In genomic region chr13:52459668-52460067, GRCh38 we compare ENCODE assay signal across 18 cellular contexts. TPM values are rescaled to one million over a fixed set of nuclear protein-coding genes. Genes with fewer than 3 reads are reported as not detected.
A peak's percentile ranks its signal among the peaks of the same experiment; 100 is the strongest.
DNase-seq lines count a peak whose midpoint lies in the region; ATAC-seq, FAIRE-seq and TF ChIP-seq lines count a peak whose summit lies in the region.
"Had no signal": no experiment of that assay in that cellular context is flagged by ENCODE, and none has a peak within 500 bp of the region (broad histone marks: within the 10 kb centered on the region; RNA-seq: fewer than 3 reads in every experiment).

No MANE protein-coding gene starts in this region.

- H3K4me3 ChIP-seq in DND-41 (ENCODE audit: low read depth in 1 of 2, low read length in 2 of 2) (peak overlapping the region in 1 of 2 experiments; percentile 31; a peak in 1 of 4 replicates), MG63 (no peak overlapping the region), bronchial epithelial cell (ENCODE audit: low read depth, low read length) (no peak overlapping the region)
- no peak overlapping the region for H3K4me3 ChIP-seq in CD8-positive, alpha-beta T cell (ENCODE audit: low read depth, low read length)
- H3K4me3 ChIP-seq: gastroesophageal sphincter, right lobe of liver had no signal

- ATAC-seq in DND-41 (ENCODE audit: insufficient read depth, low read depth) (no peak), GM21390 (IDR thresholded peaks at IDR 0.05; ENCODE audit: unreplicated experiment) (no peak)
- ATAC-seq in CD8-positive, alpha-beta T cell = no peak
- ATAC-seq: gastroesophageal sphincter; left cardiac atrium; right lobe of liver; stimulated activated naive CD8-positive, alpha-beta T cell treated with anti-CD3 and anti-CD28 coated beads, Interleukin-15, Interleukin-2, amounts not matched to agents 100 U/mL and 50 U/mL, for 24 hours had no signal

- no peak overlapping the region for H3K4me3 Mint-ChIP-seq in CD8-positive, alpha-beta T cell
- H3K4me3 Mint-ChIP-seq: activated naive CD8-positive, alpha-beta T cell; dendritic cell treated with granulocyte-macrophage colony-stimulating factor and Interleukin-4, amounts not matched to agents 40 ng/mL and 50 ng/mL, for 4 days had no signal

- DNase-seq in DND-41 (no peak), MG63 (peak; percentile 80), bronchial epithelial cell (ENCODE audit: low read depth) (peak; percentile 85), kidney tubule cell (ENCODE audit: low spot score) (peak; percentile 50), retina (no peak), NCI-H2029 (lab: John Stamatoyannopoulos, UW) (no peak)
- DNase-seq in CD8-positive, alpha-beta T cell = no peak
- DNase-seq: GF-D8; KG1; left cardiac atrium; naive B cell; right lobe of liver; stimulated activated naive CD8-positive, alpha-beta T cell treated with anti-CD3 and anti-CD28 coated beads, Interleukin-15, Interleukin-2, amounts not matched to agents 100 U/mL and 50 U/mL, for 24 hours had no signal

- CTCF ChIA-PET in CD8-positive, alpha-beta T cell (lab: Charles Lee) = interaction anchor here (1.6 to 1.9 kb wide), 2 partner anchors 9 to 10 kb away, joined by 4 to 11 read pairs; no protein-coding TSS in a partner anchor

- POLR2A ChIA-PET in CD8-positive, alpha-beta T cell (lab: Charles Lee) = no interaction called here

- no peak overlapping the region for H2AFZ ChIP-seq in DND-41 (ENCODE audit: low read depth, low read length)

- intact Hi-C loops in CD8-positive, alpha-beta T cell (cut with DNase I, micrococcal nuclease) = loop anchor here in 1 of 2 experiments (5.0 kb wide), 1 partner anchor 158 kb away; no protein-coding TSS in a partner anchor

- peak overlapping the region; percentile 25; the same call in 1 of the 2 replicates for H3K9ac ChIP-seq in DND-41 (ENCODE audit: low read depth, low read length)

- no peak overlapping the region for H3K27ac Mint-ChIP-seq in CD8-positive, alpha-beta T cell
- H3K27ac Mint-ChIP-seq: activated naive CD8-positive, alpha-beta T cell; dendritic cell treated with granulocyte-macrophage colony-stimulating factor and Interleukin-4, amounts not matched to agents 40 ng/mL and 50 ng/mL, for 4 days; naive B cell had no signal

- peak overlapping the region; percentile 37; the same call in 1 of the 2 replicates for H3K27ac ChIP-seq in DND-41 (ENCODE audit: low read length)
- H3K27ac ChIP-seq in CD8-positive, alpha-beta T cell (ENCODE audit: low read depth, low read length) = no peak overlapping the region
- H3K27ac ChIP-seq: gastroesophageal sphincter, right lobe of liver, VCaP had no signal

- peaks cover 37% of the 10 kb centered on the region for H3K4me1 Mint-ChIP-seq in CD8-positive, alpha-beta T cell (ENCODE audit: low read depth)

- peaks cover 95% of the 10 kb centered on the region for H3K79me2 ChIP-seq in DND-41 (ENCODE audit: insufficient read depth, low read length)

- H3K4me1 ChIP-seq in DND-41 (ENCODE audit: insufficient read depth, low read length) = peaks cover 77% of the 10 kb centered on the region
- peaks cover 4% of the 10 kb centered on the region for H3K4me1 ChIP-seq in CD8-positive, alpha-beta T cell (ENCODE audit: insufficient read depth, low read length)

- H4K20me1 ChIP-seq in DND-41 (ENCODE audit: insufficient read depth, low read length) = peaks cover 55% of the 10 kb centered on the region

- H3K27me3 Mint-ChIP-seq in CD8-positive, alpha-beta T cell (ENCODE audit: low read depth) = no peaks in the 10 kb centered on the region
- H3K27me3 Mint-ChIP-seq: activated naive CD8-positive, alpha-beta T cell; dendritic cell treated with granulocyte-macrophage colony-stimulating factor and Interleukin-4, amounts not matched to agents 40 ng/mL and 50 ng/mL, for 4 days; naive B cell had no signal

- no peak for FAIRE-seq in bronchial epithelial cell (lab: Jason Lieb, UNC)

- H3K4me2 ChIP-seq in DND-41 (ENCODE audit: insufficient read depth, low read length) = peak overlapping the region; percentile 87; the same call in 1 of the 2 replicates

- H3K27me3 ChIP-seq in DND-41 (ENCODE audit: insufficient read depth, low read length, poor library complexity) (no peaks in the 10 kb centered on the region), MG63 (no peaks in the 10 kb centered on the region), bronchial epithelial cell (ENCODE audit: control insufficient read depth, insufficient read depth, low read length) (no peaks in the 10 kb centered on the region)
- no peaks in the 10 kb centered on the region for H3K27me3 ChIP-seq in CD8-positive, alpha-beta T cell (ENCODE audit: insufficient read depth, low read length)
- H3K27me3 ChIP-seq: gastroesophageal sphincter, right lobe of liver had no signal

- no peak for TF ChIP-seq CTCF in DND-41 (IDR thresholded peaks at IDR 0.05; ENCODE audit: borderline replicate concordance, extremely low read depth, low read length, poor library complexity, severe bottlenecking)
- TF ChIP-seq CTCF in bronchial epithelial cell (IDR thresholded peaks at IDR 0.05; ENCODE audit: insufficient read depth, low read length, severe bottlenecking) = no peak
- TF ChIP-seq CTCF in CD8-positive, alpha-beta T cell (IDR thresholded peaks at IDR 0.05) = no peak

- H3K36me3 Mint-ChIP-seq in CD8-positive, alpha-beta T cell = peaks cover 53% of the 10 kb centered on the region

- H3K36me3 ChIP-seq in DND-41 (ENCODE audit: insufficient read depth, low read length) (peaks cover 79% of the 10 kb centered on the region), MG63 (peaks cover 72% of the 10 kb centered on the region), bronchial epithelial cell (ENCODE audit: control insufficient read depth, insufficient read depth, low read length) (peaks cover 5% of the 10 kb centered on the region)
- no peaks in the 10 kb centered on the region for H3K36me3 ChIP-seq in CD8-positive, alpha-beta T cell (ENCODE audit: insufficient read depth, low read length)

- H3K9me3 ChIP-seq in DND-41 (ENCODE audit: insufficient read depth, low read length, severe bottlenecking) (no peaks in the 10 kb centered on the region), MG63 (no peaks in the 10 kb centered on the region)
- H3K9me3 ChIP-seq in CD8-positive, alpha-beta T cell (ENCODE audit: low read length) = no peaks in the 10 kb centered on the region
- H3K9me3 ChIP-seq: gastroesophageal sphincter, right lobe of liver had no signal

- H3K9me3 Mint-ChIP-seq in CD8-positive, alpha-beta T cell = no peaks in the 10 kb centered on the region
- H3K9me3 Mint-ChIP-seq: dendritic cell treated with granulocyte-macrophage colony-stimulating factor and Interleukin-4, amounts not matched to agents 40 ng/mL and 50 ng/mL, for 4 days; naive B cell had no signal

RNA-seq across cellular contexts. Expression of gene CKAP2, which starts 4.4 kb away (rescaled TPM):
- 42.1 and 52.3 TPM in 2 replicates for total RNA-seq in MG63 (2014; rRNA removed; shearing (Covaris generic); ENCODE audit: low replicate concordance)
- 6.6 and 8.6 TPM in 2 replicates for total RNA-seq in bronchial epithelial cell
- 10 to 100 TPM; 52.3 to 57.0 TPM for total RNA-seq in CD8-positive, alpha-beta T cell

RNA-seq across cellular contexts. Expression of gene VPS36, which starts 9.2 kb away (rescaled TPM):
- 9.7 and 18.2 TPM in 2 replicates for total RNA-seq in MG63 (2014; rRNA removed; shearing (Covaris generic); ENCODE audit: low replicate concordance)
- 24.5 and 25.5 TPM in 2 replicates for total RNA-seq in bronchial epithelial cell
- 10 to 100 TPM; 20.7 to 24.7 TPM for total RNA-seq in CD8-positive, alpha-beta T cell

RNA-seq across cellular contexts. Expression of gene THSD1, which starts 53.7 kb away (rescaled TPM):
- 11.3 and 17.9 TPM in 2 replicates for total RNA-seq in MG63 (2014; rRNA removed; shearing (Covaris generic); ENCODE audit: low replicate concordance)
- total RNA-seq in bronchial epithelial cell = 11.0 and 19.5 TPM in 2 replicates
- total RNA-seq in CD8-positive, alpha-beta T cell = under 1 TPM; 0.25 to 0.38 TPM

Comparison
In these comparisons a context has a peak if more than half of its experiments do, and no peak if none do; other contexts are left out.
1. DNase-seq: peak in MG63 (single experiment), bronchial epithelial cell (single experiment) and kidney tubule cell (single experiment); none in DND-41 (single experiment), CD8-positive, alpha-beta T cell (0 of 7), retina (single experiment) and NCI-H2029 (single experiment).